7 cellular contexts compared by ENCODE assay signal in the genomic region with DNA sequence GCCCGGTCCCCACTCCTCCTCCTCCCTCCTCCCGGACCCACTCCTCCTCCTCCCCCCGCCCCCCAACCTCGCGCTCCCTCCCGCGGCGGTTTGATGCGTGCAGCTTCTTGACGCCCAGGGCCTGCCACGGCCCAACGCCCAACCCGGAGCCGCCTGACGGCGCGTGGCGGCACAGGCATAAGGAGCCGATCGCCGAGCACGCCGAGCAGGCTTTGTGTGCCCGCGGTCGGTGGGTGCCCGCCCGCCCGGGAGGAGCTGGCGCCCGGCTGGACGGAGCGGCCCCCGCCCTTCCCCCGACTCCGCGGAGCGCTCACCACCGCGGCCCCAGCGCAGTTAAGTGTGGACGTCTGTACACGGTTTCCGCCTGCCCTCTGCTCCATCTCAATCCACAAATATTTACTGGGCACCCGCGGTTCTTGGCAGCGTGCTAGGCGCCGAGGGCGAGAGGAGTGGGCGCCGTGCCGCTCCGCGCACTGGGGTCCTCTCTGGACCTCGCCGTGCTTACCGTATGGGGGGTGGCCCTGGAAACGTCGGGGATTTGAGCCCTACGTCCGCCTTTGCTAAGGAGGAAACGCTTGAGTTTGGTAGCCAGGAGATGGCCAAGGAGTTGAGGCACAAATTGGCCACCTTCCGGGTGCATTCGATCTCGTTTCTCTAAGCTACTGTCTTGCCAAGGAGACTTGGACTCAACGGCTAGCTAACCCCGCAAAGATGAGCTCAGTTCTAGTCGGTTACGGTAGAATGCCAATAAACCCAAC. TPM values are rescaled to one million over a fixed set of nuclear protein-coding genes. Genes with fewer than 3 reads are reported as not detected.
A peak's percentile ranks its signal among the peaks of the same experiment; 100 is the strongest.
DNase-seq lines count a peak whose midpoint lies in the region; ATAC-seq and TF ChIP-seq lines count a peak whose summit lies in the region.

No MANE protein-coding gene starts in this region.

- TF ChIP-seq POLR2A in sigmoid colon (IDR thresholded peaks at IDR 0.05), result peak; percentile 27 to 37

- H3K36me3 Mint-ChIP-seq in brain, result no peaks in the 10 kb centered on the region

- H3K9me3 ChIP-seq in iPS DF 6.9 (ENCODE audit: control insufficient read depth, insufficient read depth, low read length), result no peaks in the 10 kb centered on the region
- no peaks in the 10 kb centered on the region for H3K9me3 ChIP-seq in sigmoid colon

- H3K27me3 ChIP-seq in iPS DF 6.9 (ENCODE audit: control insufficient read depth, insufficient read depth, low read length) (no peaks in the 10 kb centered on the region), sigmoid colon (no peaks in the 10 kb centered on the region)

- H3K27ac ChIP-seq in iPS DF 6.9 (ENCODE audit: low read length) (no peak overlapping the region), sigmoid colon (peak overlapping the region; percentile 96 to 100 (median 98))

- peak in 1 of 4 donors; percentile 81 for TF ChIP-seq EP300 in sigmoid colon (IDR thresholded peaks at IDR 0.05)

- H3K4me3 ChIP-seq in iPS DF 6.9 (ENCODE audit: low read length), result peak overlapping the region; percentile 93
- peak overlapping the region; percentile 98 to 100 (median 99) for H3K4me3 ChIP-seq in sigmoid colon

- intact Hi-C loops in sigmoid colon (cut with DNase I), result loop anchor here (2.0 kb wide), 1 partner anchor 15 kb away; the partner anchor contains the start of gene PRCC

- peak; percentile 85 for DNase-seq in NCI-H2107 treated with DMSO at 0.1 percent for 48 hours (lab: John Stamatoyannopoulos, UW; ENCODE audit: unreplicated experiment)
- peak; percentile 98 for DNase-seq in UCSD-AML1 (lab: John Stamatoyannopoulos, UW; ENCODE audit: unreplicated experiment)
- peak; percentile 85 for DNase-seq in iPS DF 6.9 (ENCODE audit: low read depth, low spot score)
- peak; percentile 99 for DNase-seq in sigmoid colon

- H3K4me3 Mint-ChIP-seq in brain, result peak overlapping the region; percentile 92 to 98 (median 95)

- H3K27ac Mint-ChIP-seq in brain, result peak overlapping the region; percentile 95 to 99 (median 97)

- TF ChIP-seq CTCF in brain (conservative IDR thresholded peaks at IDR 0.05) (no peak), sigmoid colon (IDR thresholded peaks at IDR 0.05) (no peak)

- ATAC-seq in GM18517 (IDR thresholded peaks at IDR 0.05; ENCODE audit: unreplicated experiment) (peak; percentile 52), HG03066 (IDR thresholded peaks at IDR 0.05; ENCODE audit: low read depth, unreplicated experiment) (peak; percentile 60)

- H3K27me3 Mint-ChIP-seq in brain, result peaks cover 5% of the 10 kb centered on the region

- H3K9me3 Mint-ChIP-seq in brain, result no peaks in the 10 kb centered on the region

- H3K36me3 ChIP-seq in iPS DF 6.9 (ENCODE audit: control insufficient read depth, insufficient read depth, low read length), result no peaks in the 10 kb centered on the region
- H3K36me3 ChIP-seq in sigmoid colon, result no peaks in the 10 kb centered on the region

- H3K4me1 ChIP-seq in iPS DF 6.9 (ENCODE audit: control insufficient read depth, insufficient read depth, low read length) (peaks cover 14% of the 10 kb centered on the region), sigmoid colon (peaks cover 0 to 49% (median 43%) of the 10 kb centered on the region in 4 donors)

- WGBS in iPS DF 6.9 (ENCODE audit: insufficient coverage, insufficient read length), result no CpG with 5 or more reads among the region's 70 CpGs
- WGBS in sigmoid colon, 2 donors, result 0% methylated on average over 69 to 70 of the region's 70 CpGs

- H3K4me1 Mint-ChIP-seq in brain, result peaks cover 67% of the 10 kb centered on the region

RNA-seq across cellular contexts. Expression of gene HDGF, which starts 0.4 kb away (rescaled TPM):
- 502 TPM for polyA plus RNA-seq in brain (ENCODE audit: insufficient read depth, low read depth, low replicate concordance)
- total RNA-seq in sigmoid colon, result 100 to 1,000 TPM; 108 to 128 (median 116) TPM
- polyA plus RNA-seq in sigmoid colon, result 100 to 1,000 TPM; 156 to 297 (median 202) TPM

RNA-seq across cellular contexts. Expression of gene MRPL24, which starts 11.0 kb away (rescaled TPM):
- polyA plus RNA-seq in brain (ENCODE audit: insufficient read depth, low read depth, low replicate concordance), result 111 TPM
- total RNA-seq in sigmoid colon, result 10 to 100 TPM; 53.0 to 68.5 (median 59.7) TPM
- 10 to 100 TPM; 72.7 to 81.1 (median 81.0) TPM for polyA plus RNA-seq in sigmoid colon

RNA-seq across cellular contexts. Expression of gene PRCC, which starts 15.4 kb away (rescaled TPM):
- polyA plus RNA-seq in brain (ENCODE audit: insufficient read depth, low read depth, low replicate concordance) (111 TPM), sigmoid colon (10 to 100 TPM; 42.0 to 49.7 (median 48.3) TPM)
- total RNA-seq in sigmoid colon, result 10 to 100 TPM; 27.5 to 34.1 (median 32.4) TPM

RNA-seq across cellular contexts. Expression of gene ISG20L2, which starts 23.3 kb away (rescaled TPM):
- polyA plus RNA-seq in brain (ENCODE audit: insufficient read depth, low read depth, low replicate concordance), result 41.5 TPM
- total RNA-seq in sigmoid colon, result 10 to 100 TPM; 13.6 to 17.6 (median 16.7) TPM
- polyA plus RNA-seq in sigmoid colon, result 10 to 100 TPM; 12.0 to 23.4 (median 17.1) TPM

RNA-seq across cellular contexts. Expression of gene METTL25B, which starts 23.6 kb away (rescaled TPM):
- polyA plus RNA-seq in brain (ENCODE audit: insufficient read depth, low read depth, low replicate concordance) (46.8 TPM), sigmoid colon (10 to 100 TPM; 19.0 to 33.1 (median 22.8) TPM)
- total RNA-seq in sigmoid colon, result 10 to 100 TPM; 11.8 to 21.6 (median 13.7) TPM
